24 cellular contexts compared by ENCODE assay signal in genomic region chr11:115181480-115181879, GRCh38.
"Had no signal": no experiment of that assay in that cellular context is flagged by ENCODE, and none has a peak within 500 bp of the region (broad histone marks: within the 10 kb centered on the region; RNA-seq: fewer than 3 reads in every experiment).

No MANE protein-coding gene starts in this region.

- H3K4me1 Mint-ChIP-seq: naive thymus-derived CD4-positive, alpha-beta T cell had no signal

- H3K27me3 ChIP-seq: esophagus squamous epithelium, hepatocyte, stomach, tibial artery, upper lobe of right lung, vagina had no signal

- H3K9me3 ChIP-seq: esophagus squamous epithelium, prostate gland, stomach, tibial artery, upper lobe of right lung, vagina had no signal

- ATAC-seq: effector memory CD8-positive, alpha-beta T cell; naive thymus-derived CD4-positive, alpha-beta T cell; upper lobe of right lung had no signal

- H3K36me3 ChIP-seq: esophagus squamous epithelium, prostate gland, stomach, tibial artery, upper lobe of right lung, vagina had no signal

- H3K4me1 ChIP-seq: esophagus squamous epithelium, prostate gland, stomach, tibial artery, upper lobe of right lung, vagina had no signal

- H3K4me3 ChIP-seq: esophagus squamous epithelium, hepatocyte, prostate gland, skin epidermis, stomach, tibial artery, upper lobe of right lung, vagina had no signal

- H3K27ac Mint-ChIP-seq: dendritic cell treated with granulocyte-macrophage colony-stimulating factor and Interleukin-4, amounts not matched to agents 40 ng/mL and 50 ng/mL, for 4 days; effector memory CD8-positive, alpha-beta T cell; naive thymus-derived CD4-positive, alpha-beta T cell had no signal

- DNase-seq: cerebellar nuclear complex; effector memory CD8-positive, alpha-beta T cell; esophagus squamous epithelium; foreskin fibroblast; head of caudate nucleus; kidney glomerular epithelial cell; mammary epithelial cell; naive thymus-derived CD4-positive, alpha-beta T cell; occipital lobe; retina; stimulated activated CD4-positive, alpha-beta T cell treated with anti-CD3 and anti-CD28 coated beads, Interleukin-12 subunit alpha, Interleukin-12 subunit beta, amount 100 ng/mL, for 4 hours; stimulated activated naive CD4-positive, alpha-beta T cell; stomach; substantia nigra; tibial artery; upper lobe of right lung had no signal

- H3K36me3 Mint-ChIP-seq: naive thymus-derived CD4-positive, alpha-beta T cell had no signal

- H3K4me3 Mint-ChIP-seq: dendritic cell treated with granulocyte-macrophage colony-stimulating factor and Interleukin-4, amounts not matched to agents 40 ng/mL and 50 ng/mL, for 4 days; effector memory CD8-positive, alpha-beta T cell; naive thymus-derived CD4-positive, alpha-beta T cell; neural crest cell had no signal

- H3K9me3 Mint-ChIP-seq: dendritic cell treated with granulocyte-macrophage colony-stimulating factor and Interleukin-4, amounts not matched to agents 40 ng/mL and 50 ng/mL, for 4 days; effector memory CD8-positive, alpha-beta T cell; neural crest cell had no signal

- H3K27me3 Mint-ChIP-seq: dendritic cell treated with granulocyte-macrophage colony-stimulating factor and Interleukin-4, amounts not matched to agents 40 ng/mL and 50 ng/mL, for 4 days; effector memory CD8-positive, alpha-beta T cell had no signal

- H3K27ac ChIP-seq: epithelial cell of prostate, esophagus squamous epithelium, hepatocyte, parathyroid adenoma, prostate gland, skin epidermis, stomach, tibial artery, upper lobe of right lung, vagina had no signal
